1 cellular context compared by ENCODE assay signal in the genomic region with DNA sequence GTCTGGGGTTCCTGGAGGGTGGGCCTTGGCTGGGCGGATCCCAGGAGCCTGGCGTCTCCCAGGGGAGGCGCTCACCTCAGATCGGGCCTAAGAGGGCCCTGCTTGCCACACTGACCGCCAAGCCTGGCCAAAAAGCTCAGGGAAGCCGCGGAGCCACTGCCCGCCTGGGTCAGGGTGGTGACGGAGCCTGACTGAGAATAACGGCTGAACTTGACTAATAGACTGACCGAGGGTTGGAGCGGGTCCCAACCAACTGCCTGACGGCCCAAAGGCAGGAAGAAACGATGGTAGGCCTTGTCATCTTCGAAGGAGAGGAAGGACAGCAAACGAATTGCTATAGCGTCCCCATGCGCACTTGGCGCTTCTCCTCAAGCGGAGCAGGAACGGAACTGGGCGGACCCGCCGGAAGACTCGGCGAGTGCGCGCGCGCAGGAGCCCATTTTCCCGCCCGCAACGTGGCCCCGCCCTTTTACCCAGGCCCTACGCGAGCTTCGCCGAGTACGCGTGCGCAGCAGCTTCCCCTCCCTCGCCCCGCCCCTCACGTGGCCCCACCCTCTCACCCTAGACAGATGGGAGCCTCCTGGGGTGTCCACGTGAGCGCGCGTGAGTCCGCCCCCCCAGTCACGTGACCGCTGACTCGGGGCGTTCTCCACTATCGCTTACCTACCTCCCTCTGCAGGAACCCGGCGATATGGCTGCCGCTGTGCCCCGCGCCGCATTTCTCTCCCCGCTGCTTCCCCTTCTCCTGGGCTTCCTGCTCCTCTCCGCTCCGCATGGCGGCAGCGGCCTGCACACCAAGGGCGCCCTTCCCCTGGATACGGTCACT.
TF ChIP-seq lines count a peak whose summit lies in the region.

A gene (plus strand): TSS at position 652 of the 826 bp plus-strand sequence. CDS start 40 bp downstream, at position 692.
A gene (minus strand): TSS at position 391 of the 826 bp plus-strand sequence. CDS start 7,895 bp downstream, outside the sequence.

TF ChIP-seq in K562, 482 proteins besides CTCF, POLR2A, EP300 and RAD21 (continued from another document and continues in another):
- TF ChIP-seq, protein P1, sequence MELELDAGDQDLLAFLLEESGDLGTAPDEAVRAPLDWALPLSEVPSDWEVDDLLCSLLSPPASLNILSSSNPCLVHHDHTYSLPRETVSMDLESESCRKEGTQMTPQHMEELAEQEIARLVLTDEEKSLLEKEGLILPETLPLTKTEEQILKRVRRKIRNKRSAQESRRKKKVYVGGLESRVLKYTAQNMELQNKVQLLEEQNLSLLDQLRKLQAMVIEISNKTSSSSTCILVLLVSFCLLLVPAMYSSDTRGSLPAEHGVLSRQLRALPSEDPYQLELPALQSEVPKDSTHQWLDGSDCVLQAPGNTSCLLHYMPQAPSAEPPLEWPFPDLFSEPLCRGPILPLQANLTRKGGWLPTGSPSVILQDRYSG (tag; conservative IDR thresholded peaks at IDR 0.05; ENCODE audit: low read depth) = peak; percentile 65; the same call in 1 of the 2 replicates
- TF ChIP-seq ZNF584 (CRISPR knock-in tag; IDR thresholded peaks at IDR 0.05; ENCODE audit: low read depth) (no peak), SIRT6 (IDR thresholded peaks at IDR 0.05; ENCODE audit: low read depth, low read length) (no peak), CAMTA2 (CRISPR knock-in tag; conservative IDR thresholded peaks at IDR 0.05) (no peak), KDM4B (IDR thresholded peaks at IDR 0.05; ENCODE audit: borderline replicate concordance in 2 of 2, low read depth in 1 of 2) (no peak; a peak in 1 of 4 replicates), ELF1 (tag; IDR thresholded peaks at IDR 0.05) (peak; percentile 79), ZNF586 (CRISPR knock-in tag; conservative IDR thresholded peaks at IDR 0.05) (no peak), CC2D1A (IDR thresholded peaks at IDR 0.05) (peak; percentile 90), SOX6 (IDR thresholded peaks at IDR 0.05) (peak; percentile 28), NFRKB (IDR thresholded peaks at IDR 0.05; ENCODE audit: low read depth) (peak; percentile 85), SIN3B (IDR thresholded peaks at IDR 0.05; ENCODE audit: low read depth) (peak; percentile 75), KLF10 (CRISPR knock-in tag; IDR thresholded peaks at IDR 0.05) (no peak), ZNF408 (CRISPR knock-in tag; IDR thresholded peaks at IDR 0.05; ENCODE audit: low read depth) (no peak), MCM7 (IDR thresholded peaks at IDR 0.05) (no peak)
- TF ChIP-seq, protein P2, sequence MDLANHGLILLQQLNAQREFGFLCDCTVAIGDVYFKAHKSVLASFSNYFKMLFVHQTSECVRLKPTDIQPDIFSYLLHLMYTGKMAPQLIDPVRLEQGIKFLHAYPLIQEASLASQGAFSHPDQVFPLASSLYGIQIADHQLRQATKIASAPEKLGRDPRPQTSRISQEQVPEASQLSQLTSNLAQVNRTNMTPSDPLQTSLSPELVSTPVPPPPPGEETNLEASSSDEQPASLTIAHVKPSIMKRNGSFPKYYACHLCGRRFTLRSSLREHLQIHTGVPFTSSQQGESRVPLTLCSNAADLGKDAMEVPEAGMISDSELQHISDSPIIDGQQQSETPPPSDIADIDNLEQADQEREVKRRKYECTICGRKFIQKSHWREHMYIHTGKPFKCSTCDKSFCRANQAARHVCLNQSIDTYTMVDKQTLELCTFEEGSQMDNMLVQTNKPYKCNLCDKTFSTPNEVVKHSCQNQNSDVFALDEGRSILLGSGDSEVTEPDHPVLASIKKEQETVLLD (IDR thresholded peaks at IDR 0.05) = peak; percentile 85; the same call in 1 of the 2 replicates
- TF ChIP-seq, protein P3, sequence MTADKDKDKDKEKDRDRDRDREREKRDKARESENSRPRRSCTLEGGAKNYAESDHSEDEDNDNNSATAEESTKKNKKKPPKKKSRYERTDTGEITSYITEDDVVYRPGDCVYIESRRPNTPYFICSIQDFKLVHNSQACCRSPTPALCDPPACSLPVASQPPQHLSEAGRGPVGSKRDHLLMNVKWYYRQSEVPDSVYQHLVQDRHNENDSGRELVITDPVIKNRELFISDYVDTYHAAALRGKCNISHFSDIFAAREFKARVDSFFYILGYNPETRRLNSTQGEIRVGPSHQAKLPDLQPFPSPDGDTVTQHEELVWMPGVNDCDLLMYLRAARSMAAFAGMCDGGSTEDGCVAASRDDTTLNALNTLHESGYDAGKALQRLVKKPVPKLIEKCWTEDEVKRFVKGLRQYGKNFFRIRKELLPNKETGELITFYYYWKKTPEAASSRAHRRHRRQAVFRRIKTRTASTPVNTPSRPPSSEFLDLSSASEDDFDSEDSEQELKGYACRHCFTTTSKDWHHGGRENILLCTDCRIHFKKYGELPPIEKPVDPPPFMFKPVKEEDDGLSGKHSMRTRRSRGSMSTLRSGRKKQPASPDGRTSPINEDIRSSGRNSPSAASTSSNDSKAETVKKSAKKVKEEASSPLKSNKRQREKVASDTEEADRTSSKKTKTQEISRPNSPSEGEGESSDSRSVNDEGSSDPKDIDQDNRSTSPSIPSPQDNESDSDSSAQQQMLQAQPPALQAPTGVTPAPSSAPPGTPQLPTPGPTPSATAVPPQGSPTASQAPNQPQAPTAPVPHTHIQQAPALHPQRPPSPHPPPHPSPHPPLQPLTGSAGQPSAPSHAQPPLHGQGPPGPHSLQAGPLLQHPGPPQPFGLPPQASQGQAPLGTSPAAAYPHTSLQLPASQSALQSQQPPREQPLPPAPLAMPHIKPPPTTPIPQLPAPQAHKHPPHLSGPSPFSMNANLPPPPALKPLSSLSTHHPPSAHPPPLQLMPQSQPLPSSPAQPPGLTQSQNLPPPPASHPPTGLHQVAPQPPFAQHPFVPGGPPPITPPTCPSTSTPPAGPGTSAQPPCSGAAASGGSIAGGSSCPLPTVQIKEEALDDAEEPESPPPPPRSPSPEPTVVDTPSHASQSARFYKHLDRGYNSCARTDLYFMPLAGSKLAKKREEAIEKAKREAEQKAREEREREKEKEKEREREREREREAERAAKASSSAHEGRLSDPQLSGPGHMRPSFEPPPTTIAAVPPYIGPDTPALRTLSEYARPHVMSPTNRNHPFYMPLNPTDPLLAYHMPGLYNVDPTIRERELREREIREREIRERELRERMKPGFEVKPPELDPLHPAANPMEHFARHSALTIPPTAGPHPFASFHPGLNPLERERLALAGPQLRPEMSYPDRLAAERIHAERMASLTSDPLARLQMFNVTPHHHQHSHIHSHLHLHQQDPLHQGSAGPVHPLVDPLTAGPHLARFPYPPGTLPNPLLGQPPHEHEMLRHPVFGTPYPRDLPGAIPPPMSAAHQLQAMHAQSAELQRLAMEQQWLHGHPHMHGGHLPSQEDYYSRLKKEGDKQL (CRISPR knock-in tag; IDR thresholded peaks at IDR 0.05; ENCODE audit: borderline replicate concordance) = 0 out of 2 replicates have a peak, but pooled peaks have one; percentile 72
- TF ChIP-seq, protein P4, sequence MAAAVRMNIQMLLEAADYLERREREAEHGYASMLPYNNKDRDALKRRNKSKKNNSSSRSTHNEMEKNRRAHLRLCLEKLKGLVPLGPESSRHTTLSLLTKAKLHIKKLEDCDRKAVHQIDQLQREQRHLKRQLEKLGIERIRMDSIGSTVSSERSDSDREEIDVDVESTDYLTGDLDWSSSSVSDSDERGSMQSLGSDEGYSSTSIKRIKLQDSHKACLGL (CRISPR knock-in tag; IDR thresholded peaks at IDR 0.05; ENCODE audit: borderline replicate concordance, poor library complexity, severe bottlenecking) = no peak
- TF ChIP-seq, protein P5, sequence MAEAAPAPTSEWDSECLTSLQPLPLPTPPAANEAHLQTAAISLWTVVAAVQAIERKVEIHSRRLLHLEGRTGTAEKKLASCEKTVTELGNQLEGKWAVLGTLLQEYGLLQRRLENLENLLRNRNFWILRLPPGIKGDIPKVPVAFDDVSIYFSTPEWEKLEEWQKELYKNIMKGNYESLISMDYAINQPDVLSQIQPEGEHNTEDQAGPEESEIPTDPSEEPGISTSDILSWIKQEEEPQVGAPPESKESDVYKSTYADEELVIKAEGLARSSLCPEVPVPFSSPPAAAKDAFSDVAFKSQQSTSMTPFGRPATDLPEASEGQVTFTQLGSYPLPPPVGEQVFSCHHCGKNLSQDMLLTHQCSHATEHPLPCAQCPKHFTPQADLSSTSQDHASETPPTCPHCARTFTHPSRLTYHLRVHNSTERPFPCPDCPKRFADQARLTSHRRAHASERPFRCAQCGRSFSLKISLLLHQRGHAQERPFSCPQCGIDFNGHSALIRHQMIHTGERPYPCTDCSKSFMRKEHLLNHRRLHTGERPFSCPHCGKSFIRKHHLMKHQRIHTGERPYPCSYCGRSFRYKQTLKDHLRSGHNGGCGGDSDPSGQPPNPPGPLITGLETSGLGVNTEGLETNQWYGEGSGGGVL (CRISPR knock-in tag; IDR thresholded peaks at IDR 0.05) = no peak
- TF ChIP-seq, protein P6, sequence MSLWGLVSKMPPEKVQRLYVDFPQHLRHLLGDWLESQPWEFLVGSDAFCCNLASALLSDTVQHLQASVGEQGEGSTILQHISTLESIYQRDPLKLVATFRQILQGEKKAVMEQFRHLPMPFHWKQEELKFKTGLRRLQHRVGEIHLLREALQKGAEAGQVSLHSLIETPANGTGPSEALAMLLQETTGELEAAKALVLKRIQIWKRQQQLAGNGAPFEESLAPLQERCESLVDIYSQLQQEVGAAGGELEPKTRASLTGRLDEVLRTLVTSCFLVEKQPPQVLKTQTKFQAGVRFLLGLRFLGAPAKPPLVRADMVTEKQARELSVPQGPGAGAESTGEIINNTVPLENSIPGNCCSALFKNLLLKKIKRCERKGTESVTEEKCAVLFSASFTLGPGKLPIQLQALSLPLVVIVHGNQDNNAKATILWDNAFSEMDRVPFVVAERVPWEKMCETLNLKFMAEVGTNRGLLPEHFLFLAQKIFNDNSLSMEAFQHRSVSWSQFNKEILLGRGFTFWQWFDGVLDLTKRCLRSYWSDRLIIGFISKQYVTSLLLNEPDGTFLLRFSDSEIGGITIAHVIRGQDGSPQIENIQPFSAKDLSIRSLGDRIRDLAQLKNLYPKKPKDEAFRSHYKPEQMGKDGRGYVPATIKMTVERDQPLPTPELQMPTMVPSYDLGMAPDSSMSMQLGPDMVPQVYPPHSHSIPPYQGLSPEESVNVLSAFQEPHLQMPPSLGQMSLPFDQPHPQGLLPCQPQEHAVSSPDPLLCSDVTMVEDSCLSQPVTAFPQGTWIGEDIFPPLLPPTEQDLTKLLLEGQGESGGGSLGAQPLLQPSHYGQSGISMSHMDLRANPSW (CRISPR knock-in tag; IDR thresholded peaks at IDR 0.05) = peak; percentile 85; the same call in 1 of the 2 replicates
- TF ChIP-seq, protein P7, sequence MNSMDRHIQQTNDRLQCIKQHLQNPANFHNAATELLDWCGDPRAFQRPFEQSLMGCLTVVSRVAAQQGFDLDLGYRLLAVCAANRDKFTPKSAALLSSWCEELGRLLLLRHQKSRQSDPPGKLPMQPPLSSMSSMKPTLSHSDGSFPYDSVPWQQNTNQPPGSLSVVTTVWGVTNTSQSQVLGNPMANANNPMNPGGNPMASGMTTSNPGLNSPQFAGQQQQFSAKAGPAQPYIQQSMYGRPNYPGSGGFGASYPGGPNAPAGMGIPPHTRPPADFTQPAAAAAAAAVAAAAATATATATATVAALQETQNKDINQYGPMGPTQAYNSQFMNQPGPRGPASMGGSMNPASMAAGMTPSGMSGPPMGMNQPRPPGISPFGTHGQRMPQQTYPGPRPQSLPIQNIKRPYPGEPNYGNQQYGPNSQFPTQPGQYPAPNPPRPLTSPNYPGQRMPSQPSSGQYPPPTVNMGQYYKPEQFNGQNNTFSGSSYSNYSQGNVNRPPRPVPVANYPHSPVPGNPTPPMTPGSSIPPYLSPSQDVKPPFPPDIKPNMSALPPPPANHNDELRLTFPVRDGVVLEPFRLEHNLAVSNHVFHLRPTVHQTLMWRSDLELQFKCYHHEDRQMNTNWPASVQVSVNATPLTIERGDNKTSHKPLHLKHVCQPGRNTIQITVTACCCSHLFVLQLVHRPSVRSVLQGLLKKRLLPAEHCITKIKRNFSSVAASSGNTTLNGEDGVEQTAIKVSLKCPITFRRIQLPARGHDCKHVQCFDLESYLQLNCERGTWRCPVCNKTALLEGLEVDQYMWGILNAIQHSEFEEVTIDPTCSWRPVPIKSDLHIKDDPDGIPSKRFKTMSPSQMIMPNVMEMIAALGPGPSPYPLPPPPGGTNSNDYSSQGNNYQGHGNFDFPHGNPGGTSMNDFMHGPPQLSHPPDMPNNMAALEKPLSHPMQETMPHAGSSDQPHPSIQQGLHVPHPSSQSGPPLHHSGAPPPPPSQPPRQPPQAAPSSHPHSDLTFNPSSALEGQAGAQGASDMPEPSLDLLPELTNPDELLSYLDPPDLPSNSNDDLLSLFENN (IDR thresholded peaks at IDR 0.05; ENCODE audit: low read depth in 2 of 2, low read length in 2 of 2) = peak in 1 of 2 experiments; percentile 23; a peak in 2 of 4 replicates
- TF ChIP-seq, protein P8, sequence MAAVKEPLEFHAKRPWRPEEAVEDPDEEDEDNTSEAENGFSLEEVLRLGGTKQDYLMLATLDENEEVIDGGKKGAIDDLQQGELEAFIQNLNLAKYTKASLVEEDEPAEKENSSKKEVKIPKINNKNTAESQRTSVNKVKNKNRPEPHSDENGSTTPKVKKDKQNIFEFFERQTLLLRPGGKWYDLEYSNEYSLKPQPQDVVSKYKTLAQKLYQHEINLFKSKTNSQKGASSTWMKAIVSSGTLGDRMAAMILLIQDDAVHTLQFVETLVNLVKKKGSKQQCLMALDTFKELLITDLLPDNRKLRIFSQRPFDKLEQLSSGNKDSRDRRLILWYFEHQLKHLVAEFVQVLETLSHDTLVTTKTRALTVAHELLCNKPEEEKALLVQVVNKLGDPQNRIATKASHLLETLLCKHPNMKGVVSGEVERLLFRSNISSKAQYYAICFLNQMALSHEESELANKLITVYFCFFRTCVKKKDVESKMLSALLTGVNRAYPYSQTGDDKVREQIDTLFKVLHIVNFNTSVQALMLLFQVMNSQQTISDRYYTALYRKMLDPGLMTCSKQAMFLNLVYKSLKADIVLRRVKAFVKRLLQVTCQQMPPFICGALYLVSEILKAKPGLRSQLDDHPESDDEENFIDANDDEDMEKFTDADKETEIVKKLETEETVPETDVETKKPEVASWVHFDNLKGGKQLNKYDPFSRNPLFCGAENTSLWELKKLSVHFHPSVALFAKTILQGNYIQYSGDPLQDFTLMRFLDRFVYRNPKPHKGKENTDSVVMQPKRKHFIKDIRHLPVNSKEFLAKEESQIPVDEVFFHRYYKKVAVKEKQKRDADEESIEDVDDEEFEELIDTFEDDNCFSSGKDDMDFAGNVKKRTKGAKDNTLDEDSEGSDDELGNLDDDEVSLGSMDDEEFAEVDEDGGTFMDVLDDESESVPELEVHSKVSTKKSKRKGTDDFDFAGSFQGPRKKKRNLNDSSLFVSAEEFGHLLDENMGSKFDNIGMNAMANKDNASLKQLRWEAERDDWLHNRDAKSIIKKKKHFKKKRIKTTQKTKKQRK (IDR thresholded peaks at IDR 0.05; ENCODE audit: borderline replicate concordance, low read depth, low read length) = no peak
- TF ChIP-seq, protein P9, sequence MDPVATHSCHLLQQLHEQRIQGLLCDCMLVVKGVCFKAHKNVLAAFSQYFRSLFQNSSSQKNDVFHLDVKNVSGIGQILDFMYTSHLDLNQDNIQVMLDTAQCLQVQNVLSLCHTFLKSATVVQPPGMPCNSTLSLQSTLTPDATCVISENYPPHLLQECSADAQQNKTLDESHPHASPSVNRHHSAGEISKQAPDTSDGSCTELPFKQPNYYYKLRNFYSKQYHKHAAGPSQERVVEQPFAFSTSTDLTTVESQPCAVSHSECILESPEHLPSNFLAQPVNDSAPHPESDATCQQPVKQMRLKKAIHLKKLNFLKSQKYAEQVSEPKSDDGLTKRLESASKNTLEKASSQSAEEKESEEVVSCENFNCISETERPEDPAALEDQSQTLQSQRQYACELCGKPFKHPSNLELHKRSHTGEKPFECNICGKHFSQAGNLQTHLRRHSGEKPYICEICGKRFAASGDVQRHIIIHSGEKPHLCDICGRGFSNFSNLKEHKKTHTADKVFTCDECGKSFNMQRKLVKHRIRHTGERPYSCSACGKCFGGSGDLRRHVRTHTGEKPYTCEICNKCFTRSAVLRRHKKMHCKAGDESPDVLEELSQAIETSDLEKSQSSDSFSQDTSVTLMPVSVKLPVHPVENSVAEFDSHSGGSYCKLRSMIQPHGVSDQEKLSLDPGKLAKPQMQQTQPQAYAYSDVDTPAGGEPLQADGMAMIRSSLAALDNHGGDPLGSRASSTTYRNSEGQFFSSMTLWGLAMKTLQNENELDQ (CRISPR knock-in tag; IDR thresholded peaks at IDR 0.05; ENCODE audit: borderline replicate concordance) = 0 out of 2 replicates have a peak, but pooled peaks have one; percentile 41
